Comparison of ENCODE assay signal across 1 cellular context in the genomic region with DNA sequence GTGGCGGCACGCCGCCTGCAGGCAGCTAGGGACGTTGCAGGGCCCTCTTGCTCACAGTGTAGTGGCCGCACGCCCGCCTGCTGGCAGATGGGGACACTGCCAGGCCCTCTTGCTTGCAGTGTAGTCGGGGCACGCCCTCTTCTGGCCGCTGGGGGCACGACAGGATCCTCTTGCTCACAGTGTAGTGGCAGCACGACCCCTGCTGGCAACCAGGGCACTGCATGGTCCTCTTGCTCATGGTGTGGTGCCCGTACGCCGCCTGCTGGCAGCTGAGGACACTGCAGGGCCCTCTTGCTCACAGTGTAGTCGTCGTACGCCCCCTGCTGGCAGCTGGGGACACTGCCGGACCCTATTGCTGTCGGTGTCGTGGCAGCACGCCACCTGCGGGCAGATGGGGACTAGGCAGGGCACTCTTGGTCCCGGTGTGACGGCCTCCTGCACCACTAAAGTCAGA.
TF ChIP-seq lines count a peak whose summit lies in the region.

No MANE protein-coding gene starts in this region.

TF ChIP-seq in HepG2, 621 proteins besides CTCF, POLR2A, EP300 and RAD21:
- TF ChIP-seq, protein P1, sequence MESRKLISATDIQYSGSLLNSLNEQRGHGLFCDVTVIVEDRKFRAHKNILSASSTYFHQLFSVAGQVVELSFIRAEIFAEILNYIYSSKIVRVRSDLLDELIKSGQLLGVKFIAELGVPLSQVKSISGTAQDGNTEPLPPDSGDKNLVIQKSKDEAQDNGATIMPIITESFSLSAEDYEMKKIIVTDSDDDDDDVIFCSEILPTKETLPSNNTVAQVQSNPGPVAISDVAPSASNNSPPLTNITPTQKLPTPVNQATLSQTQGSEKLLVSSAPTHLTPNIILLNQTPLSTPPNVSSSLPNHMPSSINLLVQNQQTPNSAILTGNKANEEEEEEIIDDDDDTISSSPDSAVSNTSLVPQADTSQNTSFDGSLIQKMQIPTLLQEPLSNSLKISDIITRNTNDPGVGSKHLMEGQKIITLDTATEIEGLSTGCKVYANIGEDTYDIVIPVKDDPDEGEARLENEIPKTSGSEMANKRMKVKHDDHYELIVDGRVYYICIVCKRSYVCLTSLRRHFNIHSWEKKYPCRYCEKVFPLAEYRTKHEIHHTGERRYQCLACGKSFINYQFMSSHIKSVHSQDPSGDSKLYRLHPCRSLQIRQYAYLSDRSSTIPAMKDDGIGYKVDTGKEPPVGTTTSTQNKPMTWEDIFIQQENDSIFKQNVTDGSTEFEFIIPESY (CRISPR knock-in tag; IDR thresholded peaks at IDR 0.05): peak; percentile 92
